18 cellular contexts compared by ENCODE assay signal in genomic region chr12:127292736-127293135, GRCh38.
"Had no signal": no experiment of that assay in that cellular context is flagged by ENCODE, and none has a peak within 500 bp of the region (broad histone marks: within the 10 kb centered on the region; RNA-seq: fewer than 3 reads in every experiment).

No MANE protein-coding gene starts in this region.

- H3K27ac Mint-ChIP-seq: natural killer cell treated with Interleukin-12 subunit alpha and Interleukin-12 subunit beta and Interleukin-15 and Interleukin-18, amount 100 ng/mL, for 72 hours; stimulated activated memory B cell treated with anti-CD40 and anti-IgM and Interleukin-4, amounts not matched to agents 10 μg/mL and 1 μg/mL and 100 μg/mL, for 72 hours; type B pancreatic cell had no signal

- H3K4me1 Mint-ChIP-seq: naive thymus-derived CD4-positive, alpha-beta T cell; stimulated activated memory B cell treated with anti-CD40 and anti-IgM and Interleukin-4, amounts not matched to agents 10 μg/mL and 1 μg/mL and 100 μg/mL, for 72 hours; stimulated activated naive CD8-positive, alpha-beta T cell treated with anti-CD3 and anti-CD28 coated beads, Interleukin-15, amount 100 ng/mL, for 72 hours had no signal

- H3K9me3 ChIP-seq: left lung, lower lobe of right lung, mucosa of descending colon, pancreas, prostate gland, right lobe of liver, tibial nerve, uterus had no signal

- H3K27ac ChIP-seq: left lung, lower lobe of right lung, pancreas, prostate gland, right lobe of liver, tibial nerve, uterus had no signal

- H3K4me1 ChIP-seq: left lung, lower lobe of right lung, pancreas, prostate gland, right lobe of liver, tibial nerve, uterus had no signal

- H3K27me3 Mint-ChIP-seq: stimulated activated memory B cell treated with anti-CD40 and anti-IgM and Interleukin-4, amounts not matched to agents 10 μg/mL and 1 μg/mL and 100 μg/mL, for 72 hours had no signal

- H3K4me3 Mint-ChIP-seq: naive thymus-derived CD4-positive, alpha-beta T cell; natural killer cell treated with Interleukin-12 subunit alpha and Interleukin-12 subunit beta and Interleukin-15 and Interleukin-18, amount 100 ng/mL, for 72 hours; stimulated activated memory B cell treated with anti-CD40 and anti-IgM and Interleukin-4, amounts not matched to agents 10 μg/mL and 1 μg/mL and 100 μg/mL, for 72 hours; stimulated activated naive CD8-positive, alpha-beta T cell treated with anti-CD3 and anti-CD28 coated beads, Interleukin-15, amount 100 ng/mL, for 72 hours; type B pancreatic cell had no signal

- H3K4me3 ChIP-seq: left lung, lower lobe of right lung, mucosa of descending colon, pancreas, prostate gland, right lobe of liver, smooth muscle cell, tibial nerve, uterus had no signal

- H3K4me2 ChIP-seq: smooth muscle cell had no signal

- DNase-seq: kidney; left colon; left lung; lower lobe of right lung; mucosa of descending colon; pancreas; retina; stimulated activated CD4-positive, alpha-beta T cell treated with anti-CD3 and anti-CD28 coated beads, Interleukin-4, amount 100 ng/mL, for 4 hours; uterus had no signal

- H3K36me3 Mint-ChIP-seq: naive thymus-derived CD4-positive, alpha-beta T cell; natural killer cell treated with Interleukin-12 subunit alpha and Interleukin-12 subunit beta and Interleukin-15 and Interleukin-18, amount 100 ng/mL, for 72 hours; stimulated activated memory B cell treated with anti-CD40 and anti-IgM and Interleukin-4, amounts not matched to agents 10 μg/mL and 1 μg/mL and 100 μg/mL, for 72 hours; type B pancreatic cell had no signal

- H3K27me3 ChIP-seq: left lung, pancreas, right lobe of liver, tibial nerve, uterus had no signal

- H3K36me3 ChIP-seq: left lung, lower lobe of right lung, pancreas, prostate gland, right lobe of liver, tibial nerve, uterus had no signal

- H3K9me3 Mint-ChIP-seq: naive thymus-derived CD4-positive, alpha-beta T cell; natural killer cell treated with Interleukin-12 subunit alpha and Interleukin-12 subunit beta and Interleukin-15 and Interleukin-18, amount 100 ng/mL, for 72 hours; stimulated activated naive CD8-positive, alpha-beta T cell treated with anti-CD3 and anti-CD28 coated beads, Interleukin-15, amount 100 ng/mL, for 72 hours; type B pancreatic cell had no signal
